Comparison of ENCODE assay signal across 8 cellular contexts in genomic region chr3:56754753-56755365, GRCh38. TPM values are rescaled to one million over a fixed set of nuclear protein-coding genes. Genes with fewer than 3 reads are reported as not detected.
DNase-seq lines count a peak whose midpoint lies in the region; TF ChIP-seq lines count a peak whose summit lies in the region.

No MANE protein-coding gene starts in this region.

- no peaks in the 10 kb centered on the region for H3K9me3 Mint-ChIP-seq in progenitor cell of endocrine pancreas (ENCODE audit: low read depth)
- peaks cover 3% of the 10 kb centered on the region for H3K9me3 Mint-ChIP-seq in chondrocyte (ENCODE audit: low read depth)

- peak; percentile 52 to 72 for DNase-seq in NOMO-1 (lab: John Stamatoyannopoulos, UW; ENCODE audit: unreplicated experiment in 2 of 2)
- DNase-seq in colonic mucosa, result no peak
- no peak for DNase-seq in progenitor cell of endocrine pancreas (ENCODE audit: low spot score, unreplicated experiment)
- DNase-seq in OCI-M1 (lab: John Stamatoyannopoulos, UW), result no peak
- no peak for DNase-seq in mesenteric fat pad (ENCODE audit: low spot score)
- DNase-seq in chondrocyte (ENCODE audit: low spot score), result no peak
- no peak for DNase-seq in brain microvascular endothelial cell

- no peak for TF ChIP-seq CTCF in GM12875 (IDR thresholded peaks at IDR 0.05; ENCODE audit: borderline replicate concordance, insufficient read depth, low read depth, low read length)
- no peak for TF ChIP-seq CTCF in colonic mucosa (IDR thresholded peaks at IDR 0.05)
- TF ChIP-seq CTCF in progenitor cell of endocrine pancreas (IDR thresholded peaks at IDR 0.05; ENCODE audit: unreplicated experiment), result no peak
- no peak for TF ChIP-seq CTCF in chondrocyte (IDR thresholded peaks at IDR 0.05)
- TF ChIP-seq CTCF in brain microvascular endothelial cell (IDR thresholded peaks at IDR 0.05; ENCODE audit: low read depth, low read length, missing control alignments), result no peak

- no peaks in the 10 kb centered on the region for H3K4me1 ChIP-seq in colonic mucosa

- no peaks in the 10 kb centered on the region for H3K9me3 ChIP-seq in colonic mucosa

- H3K4me1 Mint-ChIP-seq in progenitor cell of endocrine pancreas (ENCODE audit: low read depth) (peaks cover 53% of the 10 kb centered on the region), chondrocyte (ENCODE audit: low read depth) (peaks cover 14% of the 10 kb centered on the region)

- H3K27me3 Mint-ChIP-seq in progenitor cell of endocrine pancreas (no peaks in the 10 kb centered on the region), chondrocyte (ENCODE audit: low read depth) (no peaks in the 10 kb centered on the region)

- in situ Hi-C loops in brain microvascular endothelial cell (cut with HindIII; ENCODE audit: low pct_ligation_motif_present, low sequenced_read_pairs), result no loop called here

- intact Hi-C loops in colonic mucosa (cut with DNase I), result no loop called here

- H3K36me3 Mint-ChIP-seq in progenitor cell of endocrine pancreas (ENCODE audit: insufficient read depth), result peaks cover 43% of the 10 kb centered on the region
- H3K36me3 Mint-ChIP-seq in chondrocyte (ENCODE audit: low read depth), result peaks cover 7% of the 10 kb centered on the region

- H3K27me3 ChIP-seq in colonic mucosa, result no peaks in the 10 kb centered on the region
- H3K27me3 ChIP-seq in brain microvascular endothelial cell (replicated peaks), result no peaks in the 10 kb centered on the region

- no peaks in the 10 kb centered on the region for H3K36me3 ChIP-seq in colonic mucosa
- no peaks in the 10 kb centered on the region for H3K36me3 ChIP-seq in brain microvascular endothelial cell (replicated peaks)

- H3K27ac Mint-ChIP-seq in progenitor cell of endocrine pancreas, result peak overlapping the region; percentile 97
- no peak overlapping the region for H3K27ac Mint-ChIP-seq in chondrocyte (ENCODE audit: unreplicated experiment)

- H3K27ac ChIP-seq in colonic mucosa (peak overlapping the region; percentile 46), brain microvascular endothelial cell (no peak overlapping the region)

- H3K4me3 Mint-ChIP-seq in progenitor cell of endocrine pancreas (ENCODE audit: low read depth), result peak overlapping the region; percentile 9
- H3K4me3 Mint-ChIP-seq in chondrocyte (ENCODE audit: unreplicated experiment), result no peak overlapping the region

- H3K4me3 ChIP-seq in GM12875 (ENCODE audit: low read depth, low read length), result peak overlapping the region; percentile 27
- no peak overlapping the region for H3K4me3 ChIP-seq in colonic mucosa
- no peak overlapping the region for H3K4me3 ChIP-seq in brain microvascular endothelial cell (ENCODE audit: low read depth, low read length)

- peak overlapping the region in 1 of 2 donors; percentile 16 for H3K9ac ChIP-seq in colonic mucosa (ENCODE audit: low read depth in 2 of 2, low read length in 2 of 2)

RNA-seq across cellular contexts. Expression of gene ARHGEF3, which starts 46.9 kb away (rescaled TPM):
- total RNA-seq in colonic mucosa, result 10 to 100 TPM; 10.2 to 14.7 TPM
- 60.4 and 72.2 TPM in 2 replicates for total RNA-seq in progenitor cell of endocrine pancreas
- total RNA-seq in mesenteric fat pad, result 17.0 TPM
- 2.8 to 6.9 TPM (median 5.2 TPM) in 3 replicates for total RNA-seq in chondrocyte

Comparison
In these comparisons a context has a peak if more than half of its experiments do, and no peak if none do; other contexts are left out.
1. DNase-seq: peak in NOMO-1 (2 of 2); none in colonic mucosa (single experiment), progenitor cell of endocrine pancreas (single experiment), OCI-M1 (single experiment), mesenteric fat pad (single experiment), chondrocyte (single experiment) and brain microvascular endothelial cell (single experiment).